In genomic region chr16:54175169-54175551, GRCh38 we compare ENCODE assay signal across 1 cellular context.
A peak's percentile ranks its signal among the peaks of the same experiment; 100 is the strongest.
TF ChIP-seq lines count a peak whose summit lies in the region.

No MANE protein-coding gene starts in this region.

TF ChIP-seq in HepG2, 621 proteins besides CTCF, POLR2A, EP300 and RAD21 (continued from another document and continues in another):
- TF ChIP-seq, protein P1, sequence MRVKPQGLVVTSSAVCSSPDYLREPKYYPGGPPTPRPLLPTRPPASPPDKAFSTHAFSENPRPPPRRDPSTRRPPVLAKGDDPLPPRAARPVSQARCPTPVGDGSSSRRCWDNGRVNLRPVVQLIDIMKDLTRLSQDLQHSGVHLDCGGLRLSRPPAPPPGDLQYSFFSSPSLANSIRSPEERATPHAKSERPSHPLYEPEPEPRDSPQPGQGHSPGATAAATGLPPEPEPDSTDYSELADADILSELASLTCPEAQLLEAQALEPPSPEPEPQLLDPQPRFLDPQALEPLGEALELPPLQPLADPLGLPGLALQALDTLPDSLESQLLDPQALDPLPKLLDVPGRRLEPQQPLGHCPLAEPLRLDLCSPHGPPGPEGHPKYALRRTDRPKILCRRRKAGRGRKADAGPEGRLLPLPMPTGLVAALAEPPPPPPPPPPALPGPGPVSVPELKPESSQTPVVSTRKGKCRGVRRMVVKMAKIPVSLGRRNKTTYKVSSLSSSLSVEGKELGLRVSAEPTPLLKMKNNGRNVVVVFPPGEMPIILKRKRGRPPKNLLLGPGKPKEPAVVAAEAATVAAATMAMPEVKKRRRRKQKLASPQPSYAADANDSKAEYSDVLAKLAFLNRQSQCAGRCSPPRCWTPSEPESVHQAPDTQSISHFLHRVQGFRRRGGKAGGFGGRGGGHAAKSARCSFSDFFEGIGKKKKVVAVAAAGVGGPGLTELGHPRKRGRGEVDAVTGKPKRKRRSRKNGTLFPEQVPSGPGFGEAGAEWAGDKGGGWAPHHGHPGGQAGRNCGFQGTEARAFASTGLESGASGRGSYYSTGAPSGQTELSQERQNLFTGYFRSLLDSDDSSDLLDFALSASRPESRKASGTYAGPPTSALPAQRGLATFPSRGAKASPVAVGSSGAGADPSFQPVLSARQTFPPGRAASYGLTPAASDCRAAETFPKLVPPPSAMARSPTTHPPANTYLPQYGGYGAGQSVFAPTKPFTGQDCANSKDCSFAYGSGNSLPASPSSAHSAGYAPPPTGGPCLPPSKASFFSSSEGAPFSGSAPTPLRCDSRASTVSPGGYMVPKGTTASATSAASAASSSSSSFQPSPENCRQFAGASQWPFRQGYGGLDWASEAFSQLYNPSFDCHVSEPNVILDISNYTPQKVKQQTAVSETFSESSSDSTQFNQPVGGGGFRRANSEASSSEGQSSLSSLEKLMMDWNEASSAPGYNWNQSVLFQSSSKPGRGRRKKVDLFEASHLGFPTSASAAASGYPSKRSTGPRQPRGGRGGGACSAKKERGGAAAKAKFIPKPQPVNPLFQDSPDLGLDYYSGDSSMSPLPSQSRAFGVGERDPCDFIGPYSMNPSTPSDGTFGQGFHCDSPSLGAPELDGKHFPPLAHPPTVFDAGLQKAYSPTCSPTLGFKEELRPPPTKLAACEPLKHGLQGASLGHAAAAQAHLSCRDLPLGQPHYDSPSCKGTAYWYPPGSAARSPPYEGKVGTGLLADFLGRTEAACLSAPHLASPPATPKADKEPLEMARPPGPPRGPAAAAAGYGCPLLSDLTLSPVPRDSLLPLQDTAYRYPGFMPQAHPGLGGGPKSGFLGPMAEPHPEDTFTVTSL (CRISPR knock-in tag; IDR thresholded peaks at IDR 0.05; ENCODE audit: borderline replicate concordance) = peak; percentile 63; the same call in 1 of the 2 replicates
- TF ChIP-seq ZBTB34 (CRISPR knock-in tag; IDR thresholded peaks at IDR 0.05) (no peak), HDAC2 (CRISPR knock-in tag; IDR thresholded peaks at IDR 0.05) (peak; percentile 75), ZNF382 (CRISPR knock-in tag; IDR thresholded peaks at IDR 0.05; ENCODE audit: borderline replicate concordance) (no peak), KIAA2018 (CRISPR knock-in tag; IDR thresholded peaks at IDR 0.05; ENCODE audit: borderline replicate concordance) (no peak), FOXO1 (CRISPR knock-in tag; IDR thresholded peaks at IDR 0.05) (peak; percentile 74; the same call in 1 of the 2 replicates), SAP130 (CRISPR knock-in tag; IDR thresholded peaks at IDR 0.05; ENCODE audit: low read depth) (peak; percentile 41; the same call in 1 of the 2 replicates), HNRNPL (IDR thresholded peaks at IDR 0.05; ENCODE audit: low read depth, low read length) (0 out of 2 replicates have a peak, but pooled peaks have one; percentile 31), TGIF2 (CRISPR knock-in tag; IDR thresholded peaks at IDR 0.05) (0 out of 2 replicates have a peak, but pooled peaks have one; percentile 2), ZBTB3 (CRISPR knock-in tag; IDR thresholded peaks at IDR 0.05; ENCODE audit: borderline replicate concordance, low read depth) (peak; percentile 76; the same call in 1 of the 2 replicates), ZIK1 (CRISPR knock-in tag; IDR thresholded peaks at IDR 0.05; ENCODE audit: borderline replicate concordance, low read depth) (0 out of 2 replicates have a peak, but pooled peaks have one; percentile 11), MYNN (CRISPR knock-in tag; IDR thresholded peaks at IDR 0.05; ENCODE audit: low read depth) (no peak), ZNF121 (CRISPR knock-in tag; IDR thresholded peaks at IDR 0.05) (0 out of 2 replicates have a peak, but pooled peaks have one; percentile 42), ELF3 (CRISPR knock-in tag; IDR thresholded peaks at IDR 0.05) (0 out of 2 replicates have a peak, but pooled peaks have one; percentile 28), HDAC1 (CRISPR knock-in tag; IDR thresholded peaks at IDR 0.05) (peak; percentile 65), ZBTB7B (CRISPR knock-in tag; IDR thresholded peaks at IDR 0.05) (peak; percentile 59; the same call in 1 of the 2 replicates), KDM6A (CRISPR knock-in tag; IDR thresholded peaks at IDR 0.05; ENCODE audit: low read depth) (peak; percentile 47; the same call in 1 of the 2 replicates), MIXL1 (CRISPR knock-in tag; IDR thresholded peaks at IDR 0.05) (peak; percentile 53; the same call in 1 of the 2 replicates), ZNF558 (CRISPR knock-in tag; IDR thresholded peaks at IDR 0.05; ENCODE audit: borderline replicate concordance) (no peak), ZNF138 (CRISPR knock-in tag; IDR thresholded peaks at IDR 0.05; ENCODE audit: low read depth) (no peak), ZNF343 (CRISPR knock-in tag; IDR thresholded peaks at IDR 0.05) (peak; percentile 45; the same call in 1 of the 2 replicates), ZNF570 (CRISPR knock-in tag; IDR thresholded peaks at IDR 0.05; ENCODE audit: borderline replicate concordance) (peak; percentile 75; the same call in 1 of the 2 replicates), RFX1 (IDR thresholded peaks at IDR 0.05) (peak; percentile 67; the same call in 1 of the 2 replicates), SRSF9 (IDR thresholded peaks at IDR 0.05; ENCODE audit: borderline replicate concordance, insufficient read depth, low read depth, low read length, poor library complexity, severe bottlenecking) (no peak), FOXA1 (IDR thresholded peaks at IDR 0.05) (0 out of 2 replicates have a peak, but pooled peaks have one; percentile 61), FOXA1 (CRISPR knock-in tag; IDR thresholded peaks at IDR 0.05) (peak; percentile 92), BCL6 (CRISPR knock-in tag; IDR thresholded peaks at IDR 0.05) (peak; percentile 73; the same call in 1 of the 2 replicates), RXRB (CRISPR knock-in tag; IDR thresholded peaks at IDR 0.05; ENCODE audit: borderline replicate concordance) (peak; percentile 82; the same call in 1 of the 2 replicates), ZNF800 (CRISPR knock-in tag; IDR thresholded peaks at IDR 0.05) (no peak), ZNF598 (CRISPR knock-in tag; IDR thresholded peaks at IDR 0.05; ENCODE audit: borderline replicate concordance) (0 out of 2 replicates have a peak, but pooled peaks have one; percentile 24), TRAFD1 (CRISPR knock-in tag; IDR thresholded peaks at IDR 0.05; ENCODE audit: borderline replicate concordance) (0 out of 2 replicates have a peak, but pooled peaks have one; percentile 28)
- TF ChIP-seq, protein P2, sequence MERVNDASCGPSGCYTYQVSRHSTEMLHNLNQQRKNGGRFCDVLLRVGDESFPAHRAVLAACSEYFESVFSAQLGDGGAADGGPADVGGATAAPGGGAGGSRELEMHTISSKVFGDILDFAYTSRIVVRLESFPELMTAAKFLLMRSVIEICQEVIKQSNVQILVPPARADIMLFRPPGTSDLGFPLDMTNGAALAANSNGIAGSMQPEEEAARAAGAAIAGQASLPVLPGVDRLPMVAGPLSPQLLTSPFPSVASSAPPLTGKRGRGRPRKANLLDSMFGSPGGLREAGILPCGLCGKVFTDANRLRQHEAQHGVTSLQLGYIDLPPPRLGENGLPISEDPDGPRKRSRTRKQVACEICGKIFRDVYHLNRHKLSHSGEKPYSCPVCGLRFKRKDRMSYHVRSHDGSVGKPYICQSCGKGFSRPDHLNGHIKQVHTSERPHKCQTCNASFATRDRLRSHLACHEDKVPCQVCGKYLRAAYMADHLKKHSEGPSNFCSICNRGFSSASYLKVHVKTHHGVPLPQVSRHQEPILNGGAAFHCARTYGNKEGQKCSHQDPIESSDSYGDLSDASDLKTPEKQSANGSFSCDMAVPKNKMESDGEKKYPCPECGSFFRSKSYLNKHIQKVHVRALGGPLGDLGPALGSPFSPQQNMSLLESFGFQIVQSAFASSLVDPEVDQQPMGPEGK (CRISPR knock-in tag; IDR thresholded peaks at IDR 0.05) = peak; percentile 90
- TF ChIP-seq, protein P3, sequence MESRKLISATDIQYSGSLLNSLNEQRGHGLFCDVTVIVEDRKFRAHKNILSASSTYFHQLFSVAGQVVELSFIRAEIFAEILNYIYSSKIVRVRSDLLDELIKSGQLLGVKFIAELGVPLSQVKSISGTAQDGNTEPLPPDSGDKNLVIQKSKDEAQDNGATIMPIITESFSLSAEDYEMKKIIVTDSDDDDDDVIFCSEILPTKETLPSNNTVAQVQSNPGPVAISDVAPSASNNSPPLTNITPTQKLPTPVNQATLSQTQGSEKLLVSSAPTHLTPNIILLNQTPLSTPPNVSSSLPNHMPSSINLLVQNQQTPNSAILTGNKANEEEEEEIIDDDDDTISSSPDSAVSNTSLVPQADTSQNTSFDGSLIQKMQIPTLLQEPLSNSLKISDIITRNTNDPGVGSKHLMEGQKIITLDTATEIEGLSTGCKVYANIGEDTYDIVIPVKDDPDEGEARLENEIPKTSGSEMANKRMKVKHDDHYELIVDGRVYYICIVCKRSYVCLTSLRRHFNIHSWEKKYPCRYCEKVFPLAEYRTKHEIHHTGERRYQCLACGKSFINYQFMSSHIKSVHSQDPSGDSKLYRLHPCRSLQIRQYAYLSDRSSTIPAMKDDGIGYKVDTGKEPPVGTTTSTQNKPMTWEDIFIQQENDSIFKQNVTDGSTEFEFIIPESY (CRISPR knock-in tag; IDR thresholded peaks at IDR 0.05) = no peak
